In genomic region chr13:29969286-29969685, GRCh38 we compare ENCODE assay signal across 24 cellular contexts.
DNase-seq lines count a peak whose midpoint lies in the region; ATAC-seq, FAIRE-seq and TF ChIP-seq lines count a peak whose summit lies in the region.
"Had no signal": no experiment of that assay in that cellular context is flagged by ENCODE, and none has a peak within 500 bp of the region (broad histone marks: within the 10 kb centered on the region; RNA-seq: fewer than 3 reads in every experiment).

No MANE protein-coding gene starts in this region.

- no peak overlapping the region for H3K9ac ChIP-seq in SK-N-SH
- H3K9ac ChIP-seq in fibroblast of lung (ENCODE audit: insufficient read depth, low read length): no peak overlapping the region

- no peaks in the 10 kb centered on the region for H3F3A ChIP-seq in SK-N-SH (replicated peaks; ENCODE audit: insufficient read depth)

- TF ChIP-seq CTCF in SK-N-SH (IDR thresholded peaks at IDR 0.05): no peak
- TF ChIP-seq CTCF in fibroblast of lung (conservative IDR thresholded peaks at IDR 0.05 in 1 of 2, IDR thresholded peaks at IDR 0.05 in 1 of 2; ENCODE audit: low read depth in 1 of 2, low read length in 2 of 2): no peak
- TF ChIP-seq CTCF in type B pancreatic cell (conservative IDR thresholded peaks at IDR 0.05): no peak

- no peak overlapping the region for H3K4me3 Mint-ChIP-seq in type B pancreatic cell
- H3K4me3 Mint-ChIP-seq: CD4-positive, alpha-beta memory T cell; immature natural killer cell; naive thymus-derived CD8-positive, alpha-beta T cell had no signal

- H3K36me3 ChIP-seq in SK-N-SH (replicated peaks in 1 of 2; ENCODE audit: control insufficient read depth in 1 of 2, insufficient read depth in 2 of 2, low read length in 1 of 2): no peaks in the 10 kb centered on the region
- H3K36me3 ChIP-seq in fibroblast of lung (ENCODE audit: control insufficient read depth, insufficient read depth, low read length): no peaks in the 10 kb centered on the region
- H3K36me3 ChIP-seq: SJSA1 had no signal

- no peak overlapping the region for H3K4me2 ChIP-seq in SK-N-SH
- H3K4me2 ChIP-seq in fibroblast of lung (ENCODE audit: extremely low read depth, insufficient read depth, low read length): no peak overlapping the region

- H3K36me3 Mint-ChIP-seq in type B pancreatic cell: no peaks in the 10 kb centered on the region

- H3K4me1 Mint-ChIP-seq in type B pancreatic cell (ENCODE audit: unreplicated experiment): no peaks in the 10 kb centered on the region
- H3K4me1 Mint-ChIP-seq: CD4-positive, alpha-beta memory T cell; immature natural killer cell; naive thymus-derived CD8-positive, alpha-beta T cell had no signal

- no peak overlapping the region for H3K27ac Mint-ChIP-seq in type B pancreatic cell
- H3K27ac Mint-ChIP-seq: CD4-positive, alpha-beta memory T cell; immature natural killer cell; naive thymus-derived CD8-positive, alpha-beta T cell had no signal

- no peak for TF ChIP-seq RAD21 in SK-N-SH (IDR thresholded peaks at IDR 0.05; ENCODE audit: low read length)

- no peak for DNase-seq in SK-N-SH
- DNase-seq in RCC 7860 (ENCODE audit: low spot score): peak; percentile 12
- DNase-seq in fibroblast of lung (ENCODE audit: low read depth in 2 of 2): peak; percentile 39 to 99
- no peak for DNase-seq in cortex of kidney (lab: John Stamatoyannopoulos, UW)
- no peak for DNase-seq in type B pancreatic cell (ENCODE audit: extremely low spot score, unreplicated experiment)
- DNase-seq: aorta; CD4-positive, alpha-beta memory T cell; DMS79; head of caudate nucleus; immature natural killer cell; KBM-7; naive thymus-derived CD8-positive, alpha-beta T cell; NCI-H1092; NCI-H2081 treated with DMSO at 0.1 percent for 48 hours; NCI-H526; psoas muscle; T-helper 9 cell had no signal

- no peak overlapping the region for H2AFZ ChIP-seq in SK-N-SH (ENCODE audit: low read depth)
- no peak overlapping the region for H2AFZ ChIP-seq in fibroblast of lung (ENCODE audit: low read length)

- no peaks in the 10 kb centered on the region for H4K20me1 ChIP-seq in SK-N-SH (ENCODE audit: insufficient read depth)
- no peaks in the 10 kb centered on the region for H4K20me1 ChIP-seq in fibroblast of lung (ENCODE audit: control insufficient read depth, extremely low read depth, insufficient read depth, low read length)

- H3K9me3 ChIP-seq in SK-N-SH: 0 out of 2 replicates have a peak, but pooled peaks cover 6% of the 10 kb centered on the region
- no peaks in the 10 kb centered on the region for H3K9me3 ChIP-seq in fibroblast of lung (ENCODE audit: control insufficient read depth, insufficient read depth, low read depth, low read length)
- H3K9me3 ChIP-seq: psoas muscle, SJSA1 had no signal

- no peak for FAIRE-seq in RCC 7860 (lab: Jason Lieb, UNC)

- no peaks in the 10 kb centered on the region for H3K27me3 ChIP-seq in SK-N-SH (ENCODE audit: insufficient read depth)
- no peaks in the 10 kb centered on the region for H3K27me3 ChIP-seq in fibroblast of lung (ENCODE audit: control insufficient read depth, insufficient read depth, low read length)
- H3K27me3 ChIP-seq: SJSA1 had no signal

- no peaks in the 10 kb centered on the region for H3K27me3 Mint-ChIP-seq in type B pancreatic cell
- H3K27me3 Mint-ChIP-seq: CD4-positive, alpha-beta memory T cell; naive thymus-derived CD8-positive, alpha-beta T cell had no signal

- no peaks in the 10 kb centered on the region for H3K79me2 ChIP-seq in SK-N-SH (ENCODE audit: insufficient read depth)
- H3K79me2 ChIP-seq in fibroblast of lung (ENCODE audit: control insufficient read depth, insufficient read depth, low read length): no peaks in the 10 kb centered on the region

- H3K27ac ChIP-seq in SK-N-SH (ENCODE audit: low read depth in 2 of 2, low read length in 1 of 2) (no peak overlapping the region), fibroblast of lung (ENCODE audit: insufficient read depth, low read length) (no peak overlapping the region)
- H3K27ac ChIP-seq: 22Rv1, coronary artery, epithelial cell of prostate, psoas muscle, SJSA1 had no signal

- ATAC-seq in SK-N-SH treated with all-trans-retinoic acid at 6 μM for 48 hours (no peak), HG03159 (IDR thresholded peaks at IDR 0.05; ENCODE audit: unreplicated experiment) (no peak), HG03460 (IDR thresholded peaks at IDR 0.05; ENCODE audit: unreplicated experiment) (no peak)
- ATAC-seq: naive thymus-derived CD8-positive, alpha-beta T cell; psoas muscle had no signal

- H3K4me3 ChIP-seq in SK-N-SH (ENCODE audit: low read depth in 2 of 2, low read length in 1 of 2) (no peak overlapping the region), fibroblast of lung (replicated peaks in 1 of 4; ENCODE audit: control extremely low read depth in 1 of 4, insufficient read depth in 1 of 4, low read depth in 3 of 4, low read length in 4 of 4) (no peak overlapping the region)
- H3K4me3 ChIP-seq: coronary artery, psoas muscle, SJSA1 had no signal

- POLR2A ChIA-PET in SK-N-SH (lab: Yijun Ruan, JAX): no interaction called here

- no peaks in the 10 kb centered on the region for H3K9me2 ChIP-seq in SK-N-SH

- WGBS in SK-N-SH (ENCODE audit: low lambda C conversion rate): 60% methylated on average over 5 of the region's 5 CpGs

- peaks cover 12% of the 10 kb centered on the region for H3K9me3 Mint-ChIP-seq in type B pancreatic cell

- CTCF ChIA-PET in SK-N-SH (lab: Yijun Ruan, JAX): no interaction called here

- TF ChIP-seq EP300 in SK-N-SH (IDR thresholded peaks at IDR 0.05; ENCODE audit: borderline replicate concordance in 1 of 2, low read depth in 1 of 2, low read length in 1 of 2): no peak

- no peaks in the 10 kb centered on the region for H3K4me1 ChIP-seq in SK-N-SH (ENCODE audit: control insufficient read depth in 1 of 2, insufficient read depth in 2 of 2, low read depth in 1 of 2, low read length in 1 of 2)
- H3K4me1 ChIP-seq in fibroblast of lung (ENCODE audit: control insufficient read depth, extremely low read depth, insufficient read depth, low read length): no peaks in the 10 kb centered on the region
- H3K4me1 ChIP-seq: psoas muscle, SJSA1 had no signal

TF ChIP-seq in SK-N-SH, 30 proteins besides CTCF, POLR2A, EP300 and RAD21:
- TF ChIP-seq, protein P1, sequence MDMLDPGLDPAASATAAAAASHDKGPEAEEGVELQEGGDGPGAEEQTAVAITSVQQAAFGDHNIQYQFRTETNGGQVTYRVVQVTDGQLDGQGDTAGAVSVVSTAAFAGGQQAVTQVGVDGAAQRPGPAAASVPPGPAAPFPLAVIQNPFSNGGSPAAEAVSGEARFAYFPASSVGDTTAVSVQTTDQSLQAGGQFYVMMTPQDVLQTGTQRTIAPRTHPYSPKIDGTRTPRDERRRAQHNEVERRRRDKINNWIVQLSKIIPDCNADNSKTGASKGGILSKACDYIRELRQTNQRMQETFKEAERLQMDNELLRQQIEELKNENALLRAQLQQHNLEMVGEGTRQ (IDR thresholded peaks at IDR 0.05; ENCODE audit: borderline replicate concordance, low read depth, low read length): no peak
- TF ChIP-seq TEAD4 (IDR thresholded peaks at IDR 0.05; ENCODE audit: borderline replicate concordance, insufficient read depth): no peak
- TF ChIP-seq FOSL2 (IDR thresholded peaks at IDR 0.05; ENCODE audit: borderline replicate concordance, low read depth): peak; percentile 40; the same call in 1 of the 2 replicates
- no peak for TF ChIP-seq GATA2 (CRISPR knock-in tag; IDR thresholded peaks at IDR 0.05)
- TF ChIP-seq, protein P2, sequence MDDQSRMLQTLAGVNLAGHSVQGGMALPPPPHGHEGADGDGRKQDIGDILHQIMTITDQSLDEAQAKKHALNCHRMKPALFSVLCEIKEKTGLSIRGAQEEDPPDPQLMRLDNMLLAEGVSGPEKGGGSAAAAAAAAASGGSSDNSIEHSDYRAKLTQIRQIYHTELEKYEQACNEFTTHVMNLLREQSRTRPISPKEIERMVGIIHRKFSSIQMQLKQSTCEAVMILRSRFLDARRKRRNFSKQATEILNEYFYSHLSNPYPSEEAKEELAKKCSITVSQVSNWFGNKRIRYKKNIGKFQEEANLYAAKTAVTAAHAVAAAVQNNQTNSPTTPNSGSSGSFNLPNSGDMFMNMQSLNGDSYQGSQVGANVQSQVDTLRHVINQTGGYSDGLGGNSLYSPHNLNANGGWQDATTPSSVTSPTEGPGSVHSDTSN (IDR thresholded peaks at IDR 0.05): peak; percentile 20; the same call in 1 of the 2 replicates
- TF ChIP-seq JUND (IDR thresholded peaks at IDR 0.05): peak; percentile 16; the same call in 1 of the 2 replicates
- peak; percentile 46 for TF ChIP-seq NFIC (IDR thresholded peaks at IDR 0.05; ENCODE audit: borderline replicate concordance)

TF ChIP-seq in SK-N-SH treated with all-trans-retinoic acid at 6 μM for 48 hours, 23 proteins besides CTCF, POLR2A, EP300 and RAD21 (continues in another document):
- TF ChIP-seq ZFP30 (CRISPR knock-in tag; IDR thresholded peaks at IDR 0.05) (no peak), ZNF565 (CRISPR knock-in tag; conservative IDR thresholded peaks at IDR 0.05; ENCODE audit: low read depth) (no peak), ZNF70 (CRISPR knock-in tag; IDR thresholded peaks at IDR 0.05) (no peak), ZFP3 (CRISPR knock-in tag; IDR thresholded peaks at IDR 0.05) (no peak), BACH2 (CRISPR knock-in tag; IDR thresholded peaks at IDR 0.05; ENCODE audit: borderline replicate concordance) (no peak), CREB5 (CRISPR knock-in tag; IDR thresholded peaks at IDR 0.05; ENCODE audit: low read depth) (no peak)

Comparison
In these comparisons a context has a peak if more than half of its experiments do, and no peak if none do; other contexts are left out.
1. DNase-seq: peak in RCC 7860 (single experiment) and fibroblast of lung (2 of 2); none in SK-N-SH (single experiment), cortex of kidney (single experiment) and type B pancreatic cell (single experiment).